1 cellular context compared by ENCODE assay signal in genomic region chr5:28703651-28704260, GRCh38.
TF ChIP-seq lines count a peak whose summit lies in the region.

No MANE protein-coding gene starts in this region.

TF ChIP-seq in GM23338, 12 proteins besides CTCF, POLR2A, EP300 and RAD21 (continued from another document):
- TF ChIP-seq ZNF462 (CRISPR knock-in tag; IDR thresholded peaks at IDR 0.05), result no peak
- no peak for TF ChIP-seq EZH2phosphoT487 (IDR thresholded peaks at IDR 0.05; ENCODE audit: unreplicated experiment)
- no peak for TF ChIP-seq EZH2 (IDR thresholded peaks at IDR 0.05; ENCODE audit: low read depth, unreplicated experiment)
- no peak for TF ChIP-seq CREB1 (CRISPR knock-in tag; IDR thresholded peaks at IDR 0.05; ENCODE audit: low read depth)
- no peak for TF ChIP-seq JUNB (IDR thresholded peaks at IDR 0.05; ENCODE audit: unreplicated experiment)
- TF ChIP-seq, protein P1, sequence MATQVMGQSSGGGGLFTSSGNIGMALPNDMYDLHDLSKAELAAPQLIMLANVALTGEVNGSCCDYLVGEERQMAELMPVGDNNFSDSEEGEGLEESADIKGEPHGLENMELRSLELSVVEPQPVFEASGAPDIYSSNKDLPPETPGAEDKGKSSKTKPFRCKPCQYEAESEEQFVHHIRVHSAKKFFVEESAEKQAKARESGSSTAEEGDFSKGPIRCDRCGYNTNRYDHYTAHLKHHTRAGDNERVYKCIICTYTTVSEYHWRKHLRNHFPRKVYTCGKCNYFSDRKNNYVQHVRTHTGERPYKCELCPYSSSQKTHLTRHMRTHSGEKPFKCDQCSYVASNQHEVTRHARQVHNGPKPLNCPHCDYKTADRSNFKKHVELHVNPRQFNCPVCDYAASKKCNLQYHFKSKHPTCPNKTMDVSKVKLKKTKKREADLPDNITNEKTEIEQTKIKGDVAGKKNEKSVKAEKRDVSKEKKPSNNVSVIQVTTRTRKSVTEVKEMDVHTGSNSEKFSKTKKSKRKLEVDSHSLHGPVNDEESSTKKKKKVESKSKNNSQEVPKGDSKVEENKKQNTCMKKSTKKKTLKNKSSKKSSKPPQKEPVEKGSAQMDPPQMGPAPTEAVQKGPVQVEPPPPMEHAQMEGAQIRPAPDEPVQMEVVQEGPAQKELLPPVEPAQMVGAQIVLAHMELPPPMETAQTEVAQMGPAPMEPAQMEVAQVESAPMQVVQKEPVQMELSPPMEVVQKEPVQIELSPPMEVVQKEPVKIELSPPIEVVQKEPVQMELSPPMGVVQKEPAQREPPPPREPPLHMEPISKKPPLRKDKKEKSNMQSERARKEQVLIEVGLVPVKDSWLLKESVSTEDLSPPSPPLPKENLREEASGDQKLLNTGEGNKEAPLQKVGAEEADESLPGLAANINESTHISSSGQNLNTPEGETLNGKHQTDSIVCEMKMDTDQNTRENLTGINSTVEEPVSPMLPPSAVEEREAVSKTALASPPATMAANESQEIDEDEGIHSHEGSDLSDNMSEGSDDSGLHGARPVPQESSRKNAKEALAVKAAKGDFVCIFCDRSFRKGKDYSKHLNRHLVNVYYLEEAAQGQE (IDR thresholded peaks at IDR 0.05; ENCODE audit: unreplicated experiment), result no peak
TF ChIP-seq in GM23338: peak in this region for 0.
